Comparison of ENCODE assay signal across 8 cellular contexts in the genomic region with DNA sequence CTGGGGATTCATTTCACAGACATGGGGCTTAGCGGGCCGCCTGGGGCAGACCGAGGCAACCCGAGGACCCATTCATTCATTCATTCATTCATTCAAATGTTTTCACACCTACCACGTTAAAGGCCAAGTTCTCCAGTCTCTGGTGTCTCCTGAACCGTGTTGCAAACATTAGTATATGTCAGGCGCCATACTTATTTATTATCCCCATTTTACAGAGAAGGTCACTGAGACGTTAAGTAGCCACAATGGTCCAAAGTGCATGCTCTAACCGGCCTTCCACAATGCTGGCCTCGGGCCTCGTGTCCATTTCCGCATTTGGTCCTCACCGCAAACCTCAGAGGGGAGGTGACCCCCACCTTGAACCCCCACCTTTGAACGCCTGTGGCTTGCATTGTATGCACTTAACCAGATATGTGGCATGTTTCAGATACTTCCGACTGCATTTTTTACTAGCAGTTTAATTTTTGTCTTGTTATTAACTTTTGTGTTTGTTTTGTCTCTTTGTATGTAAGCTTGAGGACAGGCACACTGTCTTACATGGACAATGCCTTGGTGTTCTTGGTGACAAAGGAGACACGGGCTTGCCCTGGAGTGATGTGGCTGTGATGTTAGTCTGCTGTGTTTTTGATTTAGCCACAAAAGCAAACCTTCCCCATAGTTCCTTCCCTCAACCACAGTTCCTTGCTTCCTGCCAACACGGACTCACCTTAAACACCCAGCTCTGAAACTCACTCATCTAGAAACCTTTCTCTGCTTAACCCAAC. TPM values are rescaled to one million over a fixed set of nuclear protein-coding genes. Genes with fewer than 3 reads are reported as not detected.
DNase-seq lines count a peak whose midpoint lies in the region; ATAC-seq and TF ChIP-seq lines count a peak whose summit lies in the region.

No MANE protein-coding gene starts in this region.

- ATAC-seq in HG03457 (IDR thresholded peaks at IDR 0.05; ENCODE audit: unreplicated experiment) (no peak), HG02610 (IDR thresholded peaks at IDR 0.05; ENCODE audit: unreplicated experiment) (no peak), Right ventricle myocardium superior (ENCODE audit: poor library complexity) (no peak), GM21447 (IDR thresholded peaks at IDR 0.05; ENCODE audit: unreplicated experiment) (no peak)

- TF ChIP-seq CTCF in hepatocyte (IDR thresholded peaks at IDR 0.05; ENCODE audit: poor library complexity) = no peak

- H3K27me3 ChIP-seq in H7 (ENCODE audit: control insufficient read depth, insufficient read depth, low read length) (peaks cover 17% of the 10 kb centered on the region), hepatocyte (peaks cover 11% of the 10 kb centered on the region), skeletal muscle satellite cell (ENCODE audit: control insufficient read depth, insufficient read depth, low read length) (peaks cover 20% of the 10 kb centered on the region)

- intact Hi-C loops in activated CD4-positive, alpha-beta memory T cell treated with anti-CD3 and anti-CD28 coated beads for 36 hours (cut with micrococcal nuclease) = loop anchor here (10.0 kb wide), 1 partner anchor 527 kb away; a partner anchor contains a TSS
- intact Hi-C loops in Right ventricle myocardium superior (cut with DNase I) = loop anchor here (5.0 kb wide), 1 partner anchor 45 kb away; no protein-coding TSS in a partner anchor

- CTCF ChIA-PET in activated CD4-positive, alpha-beta memory T cell treated with anti-CD3 and anti-CD28 coated beads for 36 hours (lab: Charles Lee) = interaction anchor here (1.1 to 6.9 kb wide), 5 partner anchors 31 to 60 kb away, joined by 3 to 55 read pairs (median 19); no protein-coding TSS in a partner anchor

- H3K27ac Mint-ChIP-seq in activated CD4-positive, alpha-beta memory T cell treated with anti-CD3 and anti-CD28 coated beads for 36 hours = peak overlapping the region; percentile 40

- no peaks in the 10 kb centered on the region for H4K20me1 ChIP-seq in hepatocyte (ENCODE audit: insufficient read depth, poor library complexity, severe bottlenecking)

- H3K4me2 ChIP-seq in hepatocyte = peak overlapping the region; percentile 92
- H3K4me2 ChIP-seq in skeletal muscle satellite cell (ENCODE audit: low read length) = peak overlapping the region; percentile 98

- no peaks in the 10 kb centered on the region for H3K9me3 ChIP-seq in hepatocyte (ENCODE audit: low read depth)
- H3K9me3 ChIP-seq in skeletal muscle satellite cell (replicated peaks; ENCODE audit: low read length) = no peaks in the 10 kb centered on the region

- peak overlapping the region; percentile 77 for H3K4me3 Mint-ChIP-seq in activated CD4-positive, alpha-beta memory T cell treated with anti-CD3 and anti-CD28 coated beads for 36 hours

- peaks cover 18% of the 10 kb centered on the region for H3K4me1 ChIP-seq in hepatocyte (ENCODE audit: insufficient read depth)
- H3K4me1 ChIP-seq in skeletal muscle satellite cell (ENCODE audit: control insufficient read depth, insufficient read depth, low read length) = peaks cover 22% of the 10 kb centered on the region

- H3K36me3 Mint-ChIP-seq in activated CD4-positive, alpha-beta memory T cell treated with anti-CD3 and anti-CD28 coated beads for 36 hours = peaks cover 20% of the 10 kb centered on the region

- DNase-seq in H7 (no peak), hepatocyte (ENCODE audit: low spot score) (no peak), Right ventricle myocardium superior (no peak)
- peak; percentile 35 for DNase-seq in activated CD4-positive, alpha-beta memory T cell treated with anti-CD3 and anti-CD28 coated beads for 36 hours

- no peak overlapping the region for H3K9ac ChIP-seq in skeletal muscle satellite cell (ENCODE audit: low read depth, low read length)

- H3K27ac ChIP-seq in hepatocyte = no peak overlapping the region

- WGBS in hepatocyte (ENCODE audit: low lambda C conversion rate, missing lambda C conversion rate) = 78% methylated on average over 17 of the region's 17 CpGs

- H3K79me2 ChIP-seq in hepatocyte = peaks cover 28% of the 10 kb centered on the region

- POLR2A ChIA-PET in activated CD4-positive, alpha-beta memory T cell treated with anti-CD3 and anti-CD28 coated beads for 36 hours (lab: Charles Lee) = interaction anchor here (1.1 to 9.3 kb wide), 7 partner anchors 7 to 55 kb away, joined by 3 to 225 read pairs (median 5); a partner anchor contains a TSS

- H3K9me3 Mint-ChIP-seq in activated CD4-positive, alpha-beta memory T cell treated with anti-CD3 and anti-CD28 coated beads for 36 hours = no peaks in the 10 kb centered on the region

- H3K36me3 ChIP-seq in H7 (replicated peaks; ENCODE audit: control insufficient read depth, insufficient read depth, low read length) (no peaks in the 10 kb centered on the region), hepatocyte (replicated peaks; ENCODE audit: insufficient read depth, low read depth) (no peaks in the 10 kb centered on the region), skeletal muscle satellite cell (ENCODE audit: insufficient read depth, low read length) (no peaks in the 10 kb centered on the region)

- peaks cover 34% of the 10 kb centered on the region for H3K4me1 Mint-ChIP-seq in activated CD4-positive, alpha-beta memory T cell treated with anti-CD3 and anti-CD28 coated beads for 36 hours (ENCODE audit: low read depth)

- H3K4me3 ChIP-seq in H7 (ENCODE audit: insufficient read depth, low read depth, low read length) = peak overlapping the region; percentile 78
- H3K4me3 ChIP-seq in hepatocyte = no peak overlapping the region
- peak overlapping the region; percentile 82 for H3K4me3 ChIP-seq in skeletal muscle satellite cell (ENCODE audit: low read length)

- peaks cover 2% of the 10 kb centered on the region for H3K27me3 Mint-ChIP-seq in activated CD4-positive, alpha-beta memory T cell treated with anti-CD3 and anti-CD28 coated beads for 36 hours

- no peaks in the 10 kb centered on the region for H3K9me2 ChIP-seq in hepatocyte (replicated peaks; ENCODE audit: insufficient read depth)

- peak overlapping the region; percentile 80 for H2AFZ ChIP-seq in hepatocyte

RNA-seq across cellular contexts. Expression of a gene that starts 1.2 kb away (rescaled TPM):
- total RNA-seq in H7 (2014; rRNA removed; shearing (Covaris generic)) = 16.8 and 19.6 TPM in 2 replicates
- 10 to 100 TPM; 40.4 to 42.0 TPM for total RNA-seq in activated CD4-positive, alpha-beta memory T cell treated with anti-CD3 and anti-CD28 coated beads for 36 hours
- total RNA-seq in hepatocyte = 7.2 and 8.1 TPM in 2 replicates
- 0.78 and 0.85 TPM in 2 replicates for polyA plus RNA-seq in hepatocyte
- 6.3 and 9.0 TPM in 2 replicates for total RNA-seq in skeletal muscle satellite cell (2012; rRNA removed)
- 4.4 TPM for total RNA-seq in Right ventricle myocardium superior

RNA-seq across cellular contexts. Expression of a gene that starts 55.4 kb away (rescaled TPM):
- total RNA-seq in H7 (2014; rRNA removed; shearing (Covaris generic)) = 23.7 and 23.8 TPM in 2 replicates
- 1 to 10 TPM; 7.2 to 7.3 TPM for total RNA-seq in activated CD4-positive, alpha-beta memory T cell treated with anti-CD3 and anti-CD28 coated beads for 36 hours
- 41.4 and 51.7 TPM in 2 replicates for total RNA-seq in hepatocyte
- 32.4 and 49.1 TPM in 2 replicates for polyA plus RNA-seq in hepatocyte
- 7.0 and 8.1 TPM in 2 replicates for total RNA-seq in skeletal muscle satellite cell (2012; rRNA removed)
- 29.3 TPM for total RNA-seq in Right ventricle myocardium superior
